1 cellular context compared by ENCODE assay signal in genomic region chr3:154780263-154780662, GRCh38.
TF ChIP-seq lines count a peak whose summit lies in the region.

No MANE protein-coding gene starts in this region.

TF ChIP-seq in WTC11, 78 proteins besides CTCF, POLR2A, EP300 and RAD21 (continued from another document):
- no peak for TF ChIP-seq HMGXB4 (CRISPR knock-in tag; IDR thresholded peaks at IDR 0.05)
